21 cellular contexts compared by ENCODE assay signal in genomic region chr20:62811720-62812119, GRCh38. TPM values are rescaled to one million over a fixed set of nuclear protein-coding genes. Genes with fewer than 3 reads are reported as not detected.
"Had no signal": no experiment of that assay in that cellular context is flagged by ENCODE, and none has a peak within 500 bp of the region (broad histone marks: within the 10 kb centered on the region; RNA-seq: fewer than 3 reads in every experiment).

No MANE protein-coding gene starts in this region.

- ATAC-seq: K562, Right ventricle myocardium inferior, SK-N-SH treated with all-trans-retinoic acid at 6 μM for 48 hours had no signal

- H3K27me3 ChIP-seq: SJCRH30 had no signal

- H3K4me3 ChIP-seq: K562, SJCRH30 had no signal

- FAIRE-seq: K562, RCC 7860 had no signal

- H3K4me1 ChIP-seq: SJCRH30 had no signal

- DNase-seq: NCI-H1092, NCI-H1436, NCI-H187, NCI-H2029, NCI-H2081 treated with DMSO at 0.1 percent for 48 hours, NCI-H2171, NCI-H226, NCI-H446, NCI-H510A, NCI-H524 treated with DMSO at 0.1 percent for 48 hours, NCI-H69, NCI-H774, RPMI8226, SHP77 treated with DMSO at 0.1 percent for 48 hours, SJCRH30 had no signal

- H3K9me3 ChIP-seq: SJCRH30 had no signal

- H3K9ac ChIP-seq: KMS-11 had no signal

- H3K4me2 ChIP-seq: KMS-11 had no signal

- H3K27ac ChIP-seq: KMS-11, SJCRH30 had no signal

RNA-seq across cellular contexts. Expression of gene COL9A3, which starts 5.1 kb away (rescaled TPM):
- total RNA-seq: MCF 10A had no signal
